Comparison of ENCODE assay signal across 1 cellular context in the genomic region with DNA sequence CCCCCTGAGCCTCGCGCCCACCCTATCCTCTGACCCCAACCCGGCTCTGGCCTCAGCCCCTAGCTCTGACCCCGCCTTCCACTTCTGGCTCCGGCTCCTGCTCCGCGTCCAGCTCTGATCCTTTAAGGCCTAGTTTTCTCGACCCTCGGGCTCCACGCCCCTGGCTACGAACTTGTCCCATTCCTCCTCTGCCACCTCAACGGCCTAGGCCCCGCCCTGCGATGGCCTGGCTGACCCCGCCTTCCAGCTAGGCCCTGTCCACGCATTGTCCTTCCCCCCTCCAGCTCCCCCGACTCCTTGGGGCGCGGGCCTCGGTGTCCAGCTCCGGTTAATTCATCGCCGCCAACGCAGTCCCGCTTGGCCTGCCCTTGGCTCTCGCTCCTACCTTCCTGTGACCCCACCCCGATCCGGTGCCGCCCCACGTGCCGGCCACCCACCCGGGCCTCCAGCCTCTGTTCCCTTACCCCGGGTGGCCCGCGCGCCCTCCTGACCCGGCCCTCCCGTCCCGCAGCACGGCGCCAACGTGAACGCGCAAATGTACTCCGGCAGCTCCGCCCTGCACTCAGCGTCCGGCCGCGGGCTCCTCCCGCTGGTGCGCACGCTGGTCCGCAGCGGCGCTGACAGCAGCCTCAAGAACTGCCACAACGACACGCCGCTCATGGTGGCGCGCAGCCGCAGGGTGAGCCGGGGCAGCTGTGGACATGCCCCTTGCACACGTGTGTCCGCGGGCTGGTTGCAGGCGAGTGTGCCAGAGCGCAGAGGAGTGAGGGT.
TF ChIP-seq lines count a peak whose summit lies in the region.

No MANE protein-coding gene starts in this region.

TF ChIP-seq in WTC11, 78 proteins besides CTCF, POLR2A, EP300 and RAD21 (continued from another document and continues in another):
- TF ChIP-seq, protein P1, sequence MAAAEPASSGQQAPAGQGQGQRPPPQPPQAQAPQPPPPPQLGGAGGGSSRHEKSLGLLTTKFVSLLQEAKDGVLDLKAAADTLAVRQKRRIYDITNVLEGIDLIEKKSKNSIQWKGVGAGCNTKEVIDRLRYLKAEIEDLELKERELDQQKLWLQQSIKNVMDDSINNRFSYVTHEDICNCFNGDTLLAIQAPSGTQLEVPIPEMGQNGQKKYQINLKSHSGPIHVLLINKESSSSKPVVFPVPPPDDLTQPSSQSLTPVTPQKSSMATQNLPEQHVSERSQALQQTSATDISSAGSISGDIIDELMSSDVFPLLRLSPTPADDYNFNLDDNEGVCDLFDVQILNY (CRISPR knock-in tag; IDR thresholded peaks at IDR 0.05) = no peak
- TF ChIP-seq FOXJ3 (CRISPR knock-in tag; IDR thresholded peaks at IDR 0.05; ENCODE audit: borderline replicate concordance) (no peak), ETV6 (CRISPR knock-in tag; IDR thresholded peaks at IDR 0.05) (0 out of 2 replicates have a peak, but pooled peaks have one; percentile 69), GRHL2 (CRISPR knock-in tag; IDR thresholded peaks at IDR 0.05; ENCODE audit: insufficient replicate concordance, severe bottlenecking) (no peak), ZNF671 (CRISPR knock-in tag; IDR thresholded peaks at IDR 0.05) (no peak), ZBTB21 (CRISPR knock-in tag; IDR thresholded peaks at IDR 0.05; ENCODE audit: borderline replicate concordance) (peak; percentile 85; the same call in 1 of the 2 replicates), TCF7 (CRISPR knock-in tag; IDR thresholded peaks at IDR 0.05; ENCODE audit: low read depth) (no peak), ZNF317 (CRISPR knock-in tag; IDR thresholded peaks at IDR 0.05; ENCODE audit: borderline replicate concordance, low read depth) (no peak), SOX15 (CRISPR knock-in tag; IDR thresholded peaks at IDR 0.05) (no peak), RORB (CRISPR knock-in tag; IDR thresholded peaks at IDR 0.05) (no peak), EMX1 (CRISPR knock-in tag; IDR thresholded peaks at IDR 0.05) (no peak), JUN (CRISPR knock-in tag; IDR thresholded peaks at IDR 0.05) (no peak)
- TF ChIP-seq, protein P2, sequence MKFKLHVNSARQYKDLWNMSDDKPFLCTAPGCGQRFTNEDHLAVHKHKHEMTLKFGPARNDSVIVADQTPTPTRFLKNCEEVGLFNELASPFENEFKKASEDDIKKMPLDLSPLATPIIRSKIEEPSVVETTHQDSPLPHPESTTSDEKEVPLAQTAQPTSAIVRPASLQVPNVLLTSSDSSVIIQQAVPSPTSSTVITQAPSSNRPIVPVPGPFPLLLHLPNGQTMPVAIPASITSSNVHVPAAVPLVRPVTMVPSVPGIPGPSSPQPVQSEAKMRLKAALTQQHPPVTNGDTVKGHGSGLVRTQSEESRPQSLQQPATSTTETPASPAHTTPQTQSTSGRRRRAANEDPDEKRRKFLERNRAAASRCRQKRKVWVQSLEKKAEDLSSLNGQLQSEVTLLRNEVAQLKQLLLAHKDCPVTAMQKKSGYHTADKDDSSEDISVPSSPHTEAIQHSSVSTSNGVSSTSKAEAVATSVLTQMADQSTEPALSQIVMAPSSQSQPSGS (CRISPR knock-in tag; IDR thresholded peaks at IDR 0.05; ENCODE audit: borderline replicate concordance, low read depth) = no peak
- TF ChIP-seq, protein P3, sequence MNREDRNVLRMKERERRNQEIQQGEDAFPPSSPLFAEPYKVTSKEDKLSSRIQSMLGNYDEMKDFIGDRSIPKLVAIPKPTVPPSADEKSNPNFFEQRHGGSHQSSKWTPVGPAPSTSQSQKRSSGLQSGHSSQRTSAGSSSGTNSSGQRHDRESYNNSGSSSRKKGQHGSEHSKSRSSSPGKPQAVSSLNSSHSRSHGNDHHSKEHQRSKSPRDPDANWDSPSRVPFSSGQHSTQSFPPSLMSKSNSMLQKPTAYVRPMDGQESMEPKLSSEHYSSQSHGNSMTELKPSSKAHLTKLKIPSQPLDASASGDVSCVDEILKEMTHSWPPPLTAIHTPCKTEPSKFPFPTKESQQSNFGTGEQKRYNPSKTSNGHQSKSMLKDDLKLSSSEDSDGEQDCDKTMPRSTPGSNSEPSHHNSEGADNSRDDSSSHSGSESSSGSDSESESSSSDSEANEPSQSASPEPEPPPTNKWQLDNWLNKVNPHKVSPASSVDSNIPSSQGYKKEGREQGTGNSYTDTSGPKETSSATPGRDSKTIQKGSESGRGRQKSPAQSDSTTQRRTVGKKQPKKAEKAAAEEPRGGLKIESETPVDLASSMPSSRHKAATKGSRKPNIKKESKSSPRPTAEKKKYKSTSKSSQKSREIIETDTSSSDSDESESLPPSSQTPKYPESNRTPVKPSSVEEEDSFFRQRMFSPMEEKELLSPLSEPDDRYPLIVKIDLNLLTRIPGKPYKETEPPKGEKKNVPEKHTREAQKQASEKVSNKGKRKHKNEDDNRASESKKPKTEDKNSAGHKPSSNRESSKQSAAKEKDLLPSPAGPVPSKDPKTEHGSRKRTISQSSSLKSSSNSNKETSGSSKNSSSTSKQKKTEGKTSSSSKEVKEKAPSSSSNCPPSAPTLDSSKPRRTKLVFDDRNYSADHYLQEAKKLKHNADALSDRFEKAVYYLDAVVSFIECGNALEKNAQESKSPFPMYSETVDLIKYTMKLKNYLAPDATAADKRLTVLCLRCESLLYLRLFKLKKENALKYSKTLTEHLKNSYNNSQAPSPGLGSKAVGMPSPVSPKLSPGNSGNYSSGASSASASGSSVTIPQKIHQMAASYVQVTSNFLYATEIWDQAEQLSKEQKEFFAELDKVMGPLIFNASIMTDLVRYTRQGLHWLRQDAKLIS (CRISPR knock-in tag; IDR thresholded peaks at IDR 0.05; ENCODE audit: borderline replicate concordance) = no peak
- TF ChIP-seq, protein P4, sequence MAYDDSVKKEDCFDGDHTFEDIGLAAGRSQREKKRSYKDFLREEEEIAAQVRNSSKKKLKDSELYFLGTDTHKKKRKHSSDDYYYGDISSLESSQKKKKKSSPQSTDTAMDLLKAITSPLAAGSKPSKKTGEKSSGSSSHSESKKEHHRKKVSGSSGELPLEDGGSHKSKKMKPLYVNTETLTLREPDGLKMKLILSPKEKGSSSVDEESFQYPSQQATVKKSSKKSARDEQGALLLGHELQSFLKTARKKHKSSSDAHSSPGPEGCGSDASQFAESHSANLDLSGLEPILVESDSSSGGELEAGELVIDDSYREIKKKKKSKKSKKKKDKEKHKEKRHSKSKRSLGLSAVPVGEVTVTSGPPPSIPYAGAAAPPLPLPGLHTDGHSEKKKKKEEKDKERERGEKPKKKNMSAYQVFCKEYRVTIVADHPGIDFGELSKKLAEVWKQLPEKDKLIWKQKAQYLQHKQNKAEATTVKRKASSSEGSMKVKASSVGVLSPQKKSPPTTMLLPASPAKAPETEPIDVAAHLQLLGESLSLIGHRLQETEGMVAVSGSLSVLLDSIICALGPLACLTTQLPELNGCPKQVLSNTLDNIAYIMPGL (CRISPR knock-in tag; IDR thresholded peaks at IDR 0.05) = no peak
- TF ChIP-seq, protein P5, sequence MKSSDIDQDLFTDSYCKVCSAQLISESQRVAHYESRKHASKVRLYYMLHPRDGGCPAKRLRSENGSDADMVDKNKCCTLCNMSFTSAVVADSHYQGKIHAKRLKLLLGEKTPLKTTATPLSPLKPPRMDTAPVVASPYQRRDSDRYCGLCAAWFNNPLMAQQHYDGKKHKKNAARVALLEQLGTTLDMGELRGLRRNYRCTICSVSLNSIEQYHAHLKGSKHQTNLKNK (CRISPR knock-in tag; IDR thresholded peaks at IDR 0.05) = no peak
- TF ChIP-seq, protein P6, sequence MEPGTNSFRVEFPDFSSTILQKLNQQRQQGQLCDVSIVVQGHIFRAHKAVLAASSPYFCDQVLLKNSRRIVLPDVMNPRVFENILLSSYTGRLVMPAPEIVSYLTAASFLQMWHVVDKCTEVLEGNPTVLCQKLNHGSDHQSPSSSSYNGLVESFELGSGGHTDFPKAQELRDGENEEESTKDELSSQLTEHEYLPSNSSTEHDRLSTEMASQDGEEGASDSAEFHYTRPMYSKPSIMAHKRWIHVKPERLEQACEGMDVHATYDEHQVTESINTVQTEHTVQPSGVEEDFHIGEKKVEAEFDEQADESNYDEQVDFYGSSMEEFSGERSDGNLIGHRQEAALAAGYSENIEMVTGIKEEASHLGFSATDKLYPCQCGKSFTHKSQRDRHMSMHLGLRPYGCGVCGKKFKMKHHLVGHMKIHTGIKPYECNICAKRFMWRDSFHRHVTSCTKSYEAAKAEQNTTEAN (CRISPR knock-in tag; IDR thresholded peaks at IDR 0.05) = no peak
- TF ChIP-seq, protein P7, sequence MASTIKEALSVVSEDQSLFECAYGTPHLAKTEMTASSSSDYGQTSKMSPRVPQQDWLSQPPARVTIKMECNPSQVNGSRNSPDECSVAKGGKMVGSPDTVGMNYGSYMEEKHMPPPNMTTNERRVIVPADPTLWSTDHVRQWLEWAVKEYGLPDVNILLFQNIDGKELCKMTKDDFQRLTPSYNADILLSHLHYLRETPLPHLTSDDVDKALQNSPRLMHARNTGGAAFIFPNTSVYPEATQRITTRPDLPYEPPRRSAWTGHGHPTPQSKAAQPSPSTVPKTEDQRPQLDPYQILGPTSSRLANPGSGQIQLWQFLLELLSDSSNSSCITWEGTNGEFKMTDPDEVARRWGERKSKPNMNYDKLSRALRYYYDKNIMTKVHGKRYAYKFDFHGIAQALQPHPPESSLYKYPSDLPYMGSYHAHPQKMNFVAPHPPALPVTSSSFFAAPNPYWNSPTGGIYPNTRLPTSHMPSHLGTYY (CRISPR knock-in tag; IDR thresholded peaks at IDR 0.05) = no peak
- TF ChIP-seq, protein P8, sequence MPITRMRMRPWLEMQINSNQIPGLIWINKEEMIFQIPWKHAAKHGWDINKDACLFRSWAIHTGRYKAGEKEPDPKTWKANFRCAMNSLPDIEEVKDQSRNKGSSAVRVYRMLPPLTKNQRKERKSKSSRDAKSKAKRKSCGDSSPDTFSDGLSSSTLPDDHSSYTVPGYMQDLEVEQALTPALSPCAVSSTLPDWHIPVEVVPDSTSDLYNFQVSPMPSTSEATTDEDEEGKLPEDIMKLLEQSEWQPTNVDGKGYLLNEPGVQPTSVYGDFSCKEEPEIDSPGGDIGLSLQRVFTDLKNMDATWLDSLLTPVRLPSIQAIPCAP (CRISPR knock-in tag; IDR thresholded peaks at IDR 0.05) = 0 out of 2 replicates have a peak, but pooled peaks have one; percentile 63
- TF ChIP-seq, protein P9, sequence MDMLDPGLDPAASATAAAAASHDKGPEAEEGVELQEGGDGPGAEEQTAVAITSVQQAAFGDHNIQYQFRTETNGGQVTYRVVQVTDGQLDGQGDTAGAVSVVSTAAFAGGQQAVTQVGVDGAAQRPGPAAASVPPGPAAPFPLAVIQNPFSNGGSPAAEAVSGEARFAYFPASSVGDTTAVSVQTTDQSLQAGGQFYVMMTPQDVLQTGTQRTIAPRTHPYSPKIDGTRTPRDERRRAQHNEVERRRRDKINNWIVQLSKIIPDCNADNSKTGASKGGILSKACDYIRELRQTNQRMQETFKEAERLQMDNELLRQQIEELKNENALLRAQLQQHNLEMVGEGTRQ (CRISPR knock-in tag; IDR thresholded peaks at IDR 0.05) = 0 out of 2 replicates have a peak, but pooled peaks have one; percentile 18
- TF ChIP-seq, protein P10, sequence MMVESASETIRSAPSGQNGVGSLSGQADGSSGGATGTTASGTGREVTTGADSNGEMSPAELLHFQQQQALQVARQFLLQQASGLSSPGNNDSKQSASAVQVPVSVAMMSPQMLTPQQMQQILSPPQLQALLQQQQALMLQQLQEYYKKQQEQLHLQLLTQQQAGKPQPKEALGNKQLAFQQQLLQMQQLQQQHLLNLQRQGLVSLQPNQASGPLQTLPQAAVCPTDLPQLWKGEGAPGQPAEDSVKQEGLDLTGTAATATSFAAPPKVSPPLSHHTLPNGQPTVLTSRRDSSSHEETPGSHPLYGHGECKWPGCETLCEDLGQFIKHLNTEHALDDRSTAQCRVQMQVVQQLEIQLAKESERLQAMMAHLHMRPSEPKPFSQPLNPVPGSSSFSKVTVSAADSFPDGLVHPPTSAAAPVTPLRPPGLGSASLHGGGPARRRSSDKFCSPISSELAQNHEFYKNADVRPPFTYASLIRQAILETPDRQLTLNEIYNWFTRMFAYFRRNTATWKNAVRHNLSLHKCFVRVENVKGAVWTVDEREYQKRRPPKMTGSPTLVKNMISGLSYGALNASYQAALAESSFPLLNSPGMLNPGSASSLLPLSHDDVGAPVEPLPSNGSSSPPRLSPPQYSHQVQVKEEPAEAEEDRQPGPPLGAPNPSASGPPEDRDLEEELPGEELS (CRISPR knock-in tag; IDR thresholded peaks at IDR 0.05) = peak; percentile 76; the same call in 1 of the 2 replicates
- TF ChIP-seq, protein P11, sequence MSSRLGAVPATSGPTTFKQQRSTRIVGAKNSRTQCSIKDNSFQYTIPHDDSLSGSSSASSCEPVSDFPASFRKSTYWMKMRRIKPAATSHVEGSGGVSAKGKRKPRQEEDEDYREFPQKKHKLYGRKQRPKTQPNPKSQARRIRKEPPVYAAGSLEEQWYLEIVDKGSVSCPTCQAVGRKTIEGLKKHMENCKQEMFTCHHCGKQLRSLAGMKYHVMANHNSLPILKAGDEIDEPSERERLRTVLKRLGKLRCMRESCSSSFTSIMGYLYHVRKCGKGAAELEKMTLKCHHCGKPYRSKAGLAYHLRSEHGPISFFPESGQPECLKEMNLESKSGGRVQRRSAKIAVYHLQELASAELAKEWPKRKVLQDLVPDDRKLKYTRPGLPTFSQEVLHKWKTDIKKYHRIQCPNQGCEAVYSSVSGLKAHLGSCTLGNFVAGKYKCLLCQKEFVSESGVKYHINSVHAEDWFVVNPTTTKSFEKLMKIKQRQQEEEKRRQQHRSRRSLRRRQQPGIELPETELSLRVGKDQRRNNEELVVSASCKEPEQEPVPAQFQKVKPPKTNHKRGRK (CRISPR knock-in tag; IDR thresholded peaks at IDR 0.05; ENCODE audit: borderline replicate concordance) = no peak
- TF ChIP-seq, protein P12, sequence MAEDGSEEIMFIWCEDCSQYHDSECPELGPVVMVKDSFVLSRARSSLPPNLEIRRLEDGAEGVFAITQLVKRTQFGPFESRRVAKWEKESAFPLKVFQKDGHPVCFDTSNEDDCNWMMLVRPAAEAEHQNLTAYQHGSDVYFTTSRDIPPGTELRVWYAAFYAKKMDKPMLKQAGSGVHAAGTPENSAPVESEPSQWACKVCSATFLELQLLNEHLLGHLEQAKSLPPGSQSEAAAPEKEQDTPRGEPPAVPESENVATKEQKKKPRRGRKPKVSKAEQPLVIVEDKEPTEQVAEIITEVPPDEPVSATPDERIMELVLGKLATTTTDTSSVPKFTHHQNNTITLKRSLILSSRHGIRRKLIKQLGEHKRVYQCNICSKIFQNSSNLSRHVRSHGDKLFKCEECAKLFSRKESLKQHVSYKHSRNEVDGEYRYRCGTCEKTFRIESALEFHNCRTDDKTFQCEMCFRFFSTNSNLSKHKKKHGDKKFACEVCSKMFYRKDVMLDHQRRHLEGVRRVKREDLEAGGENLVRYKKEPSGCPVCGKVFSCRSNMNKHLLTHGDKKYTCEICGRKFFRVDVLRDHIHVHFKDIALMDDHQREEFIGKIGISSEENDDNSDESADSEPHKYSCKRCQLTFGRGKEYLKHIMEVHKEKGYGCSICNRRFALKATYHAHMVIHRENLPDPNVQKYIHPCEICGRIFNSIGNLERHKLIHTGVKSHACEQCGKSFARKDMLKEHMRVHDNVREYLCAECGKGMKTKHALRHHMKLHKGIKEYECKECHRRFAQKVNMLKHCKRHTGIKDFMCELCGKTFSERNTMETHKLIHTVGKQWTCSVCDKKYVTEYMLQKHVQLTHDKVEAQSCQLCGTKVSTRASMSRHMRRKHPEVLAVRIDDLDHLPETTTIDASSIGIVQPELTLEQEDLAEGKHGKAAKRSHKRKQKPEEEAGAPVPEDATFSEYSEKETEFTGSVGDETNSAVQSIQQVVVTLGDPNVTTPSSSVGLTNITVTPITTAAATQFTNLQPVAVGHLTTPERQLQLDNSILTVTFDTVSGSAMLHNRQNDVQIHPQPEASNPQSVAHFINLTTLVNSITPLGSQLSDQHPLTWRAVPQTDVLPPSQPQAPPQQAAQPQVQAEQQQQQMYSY (CRISPR knock-in tag; IDR thresholded peaks at IDR 0.05) = peak; percentile 87
